In genomic region chr9:33167084-33167948, GRCh38 we compare ENCODE assay signal across 8 cellular contexts. TPM values are rescaled to one million over a fixed set of nuclear protein-coding genes. Genes with fewer than 3 reads are reported as not detected.
A peak's percentile ranks its signal among the peaks of the same experiment; 100 is the strongest.
DNase-seq lines count a peak whose midpoint lies in the region; ATAC-seq, FAIRE-seq and TF ChIP-seq lines count a peak whose summit lies in the region.

Gene B4GALT1 (minus strand): TSS chr9:33167336. CDS start chr9:33167169, 167 bp downstream.

- H3K27ac ChIP-seq in AG04450 (ENCODE audit: low read depth, low read length) (peak within 1 kb of the TSS; percentile 65), smooth muscle cell (ENCODE audit: low read depth) (peak within 1 kb of the TSS; percentile 87)

- peak within 1 kb of the TSS; percentile 80 for H3K4me3 Mint-ChIP-seq in WTC11

- H3K27me3 ChIP-seq in AG04450 (ENCODE audit: control insufficient read depth, insufficient read depth, low read length) (no peaks in the 10 kb centered on the region), bronchial epithelial cell (ENCODE audit: control insufficient read depth, insufficient read depth, low read length) (no peaks in the 10 kb centered on the region), smooth muscle cell (ENCODE audit: low read depth) (no peaks in the 10 kb centered on the region)

- peaks cover 18% of the 10 kb centered on the region for H3K4me1 Mint-ChIP-seq in WTC11

- no peak for FAIRE-seq in bronchial epithelial cell (lab: Jason Lieb, UNC)

- peaks cover 27% of the 10 kb centered on the region for H4K20me1 ChIP-seq in smooth muscle cell (ENCODE audit: low read depth)

- H3K9ac ChIP-seq in smooth muscle cell (ENCODE audit: low read depth): peak within 1 kb of the TSS; percentile 95

- ATAC-seq in GM18873 (IDR thresholded peaks at IDR 0.05; ENCODE audit: low FRiP score, unreplicated experiment) (peak; percentile 39), HG03135 (IDR thresholded peaks at IDR 0.05; ENCODE audit: unreplicated experiment) (peak; percentile 47), WTC11 (peak; percentile 79)

- peaks cover 31% of the 10 kb centered on the region for H3K4me1 ChIP-seq in smooth muscle cell (ENCODE audit: low read depth)

- peaks cover 45% of the 10 kb centered on the region for H3K79me2 ChIP-seq in smooth muscle cell (ENCODE audit: low read depth)

- no peaks in the 10 kb centered on the region for H3K9me3 Mint-ChIP-seq in WTC11

- H3K27me3 Mint-ChIP-seq in WTC11 (ENCODE audit: low read depth): peaks cover 33% of the 10 kb centered on the region

- H3K36me3 Mint-ChIP-seq in WTC11: no peaks in the 10 kb centered on the region

- H3K9me3 ChIP-seq in AG04450 (ENCODE audit: control insufficient read depth, insufficient read depth, low read length) (no peaks in the 10 kb centered on the region; the same call in 1 of the 2 replicates), smooth muscle cell (replicated peaks; ENCODE audit: low read depth) (no peaks in the 10 kb centered on the region)

- H3K36me3 ChIP-seq in bronchial epithelial cell (ENCODE audit: control insufficient read depth, insufficient read depth, low read length) (no peaks in the 10 kb centered on the region), smooth muscle cell (ENCODE audit: low read depth) (no peaks in the 10 kb centered on the region)

- POLR2A ChIA-PET in AG04450 (lab: Yijun Ruan, JAX): interaction anchor here (0.7 to 2.3 kb wide), 7 partner anchors 10 to 123 kb away, joined by 3 to 13 read pairs (median 4); partner anchors contain the start of gene NFX1
- POLR2A ChIA-PET in WTC11 (lab: Charles Lee): interaction anchor here (0.6 to 1.4 kb wide), 4 partner anchors 9 to 1971 kb away, joined by 3 to 11 read pairs (median 4); partner anchors contain the start of gene DNAJA1

- H3K27ac Mint-ChIP-seq in WTC11: no peak within 1 kb of the TSS

- CTCF ChIA-PET in AG04450 (lab: Charles Lee) (interaction anchor here (0.5 to 2.7 kb wide), 4 partner anchors 36 to 141 kb away, joined by 3 to 10 read pairs (median 3); no protein-coding TSS in a partner anchor), WTC11 (lab: Charles Lee) (interaction anchor here (0.7 to 1.1 kb wide), 2 partner anchors 30 to 59 kb away, joined by 5 to 7 read pairs; no protein-coding TSS in a partner anchor)

- peaks cover 1% of the 10 kb centered on the region for H3F3A ChIP-seq in smooth muscle cell (ENCODE audit: low read depth)

- TF ChIP-seq CTCF in AG04450 (IDR thresholded peaks at IDR 0.05; ENCODE audit: low read depth, low read length): no peak
- TF ChIP-seq CTCF in WTC11 (IDR thresholded peaks at IDR 0.05): no peak
- TF ChIP-seq CTCF in bronchial epithelial cell (IDR thresholded peaks at IDR 0.05; ENCODE audit: insufficient read depth, low read length, severe bottlenecking): no peak
- TF ChIP-seq CTCF in smooth muscle cell (IDR thresholded peaks at IDR 0.05; ENCODE audit: borderline replicate concordance, insufficient read depth, poor library complexity, severe bottlenecking): no peak

- 8% methylated on average over 38 of the region's 101 CpGs for WGBS in smooth muscle cell (ENCODE audit: low lambda C conversion rate)

- DNase-seq in AG04450 (ENCODE audit: low read depth, low spot score): peak; percentile 76
- DNase-seq in NCI-H226: peak; percentile 77
- DNase-seq in WTC11 (ENCODE audit: low spot score): peak; percentile 93
- peak; percentile 84 for DNase-seq in bronchial epithelial cell (ENCODE audit: low read depth)
- DNase-seq in iPS-NIHi7 (ENCODE audit: extremely low spot score): peak; percentile 96
- peak; percentile 95 for DNase-seq in smooth muscle cell (lab: John Stamatoyannopoulos, UW; ENCODE audit: unreplicated experiment)

- H3K4me3 ChIP-seq in AG04450 (ENCODE audit: low read depth, low read length) (peak within 1 kb of the TSS; percentile 89), bronchial epithelial cell (ENCODE audit: low read depth, low read length) (peak within 1 kb of the TSS; percentile 85), smooth muscle cell (peak within 1 kb of the TSS; percentile 97)

- peak within 1 kb of the TSS; percentile 97 for H3K4me2 ChIP-seq in smooth muscle cell

- peak within 1 kb of the TSS; percentile 94 for H2AFZ ChIP-seq in smooth muscle cell (ENCODE audit: low read depth)

TF ChIP-seq in WTC11, 78 proteins besides CTCF, POLR2A, EP300 and RAD21:
- TF ChIP-seq, protein P1, sequence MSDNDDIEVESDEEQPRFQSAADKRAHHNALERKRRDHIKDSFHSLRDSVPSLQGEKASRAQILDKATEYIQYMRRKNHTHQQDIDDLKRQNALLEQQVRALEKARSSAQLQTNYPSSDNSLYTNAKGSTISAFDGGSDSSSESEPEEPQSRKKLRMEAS (CRISPR knock-in tag; IDR thresholded peaks at IDR 0.05): peak; percentile 64
- TF ChIP-seq, protein P2, sequence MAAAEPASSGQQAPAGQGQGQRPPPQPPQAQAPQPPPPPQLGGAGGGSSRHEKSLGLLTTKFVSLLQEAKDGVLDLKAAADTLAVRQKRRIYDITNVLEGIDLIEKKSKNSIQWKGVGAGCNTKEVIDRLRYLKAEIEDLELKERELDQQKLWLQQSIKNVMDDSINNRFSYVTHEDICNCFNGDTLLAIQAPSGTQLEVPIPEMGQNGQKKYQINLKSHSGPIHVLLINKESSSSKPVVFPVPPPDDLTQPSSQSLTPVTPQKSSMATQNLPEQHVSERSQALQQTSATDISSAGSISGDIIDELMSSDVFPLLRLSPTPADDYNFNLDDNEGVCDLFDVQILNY (CRISPR knock-in tag; IDR thresholded peaks at IDR 0.05): peak; percentile 64; the same call in 1 of the 2 replicates
- no peak for TF ChIP-seq NFE2L1 (CRISPR knock-in tag; IDR thresholded peaks at IDR 0.05)
- peak; percentile 37; the same call in 1 of the 2 replicates for TF ChIP-seq FOXP4 (CRISPR knock-in tag; IDR thresholded peaks at IDR 0.05)
- TF ChIP-seq MYBL2 (CRISPR knock-in tag; IDR thresholded peaks at IDR 0.05): 0 out of 2 replicates have a peak, but pooled peaks have one; percentile 21
- TF ChIP-seq ZNF232 (CRISPR knock-in tag; IDR thresholded peaks at IDR 0.05): 0 out of 2 replicates have a peak, but pooled peaks have one; percentile 42
- 0 out of 2 replicates have a peak, but pooled peaks have one; percentile 48 for TF ChIP-seq FOXK1 (CRISPR knock-in tag; IDR thresholded peaks at IDR 0.05)
- no peak for TF ChIP-seq JUN (CRISPR knock-in tag; IDR thresholded peaks at IDR 0.05)
- TF ChIP-seq NR2C2 (CRISPR knock-in tag; IDR thresholded peaks at IDR 0.05): 0 out of 2 replicates have a peak, but pooled peaks have one; percentile 14
- TF ChIP-seq, protein P3, sequence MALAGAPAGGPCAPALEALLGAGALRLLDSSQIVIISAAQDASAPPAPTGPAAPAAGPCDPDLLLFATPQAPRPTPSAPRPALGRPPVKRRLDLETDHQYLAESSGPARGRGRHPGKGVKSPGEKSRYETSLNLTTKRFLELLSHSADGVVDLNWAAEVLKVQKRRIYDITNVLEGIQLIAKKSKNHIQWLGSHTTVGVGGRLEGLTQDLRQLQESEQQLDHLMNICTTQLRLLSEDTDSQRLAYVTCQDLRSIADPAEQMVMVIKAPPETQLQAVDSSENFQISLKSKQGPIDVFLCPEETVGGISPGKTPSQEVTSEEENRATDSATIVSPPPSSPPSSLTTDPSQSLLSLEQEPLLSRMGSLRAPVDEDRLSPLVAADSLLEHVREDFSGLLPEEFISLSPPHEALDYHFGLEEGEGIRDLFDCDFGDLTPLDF (CRISPR knock-in tag; IDR thresholded peaks at IDR 0.05): 0 out of 2 replicates have a peak, but pooled peaks have one; percentile 21
- no peak for TF ChIP-seq FOXP1 (CRISPR knock-in tag; IDR thresholded peaks at IDR 0.05; ENCODE audit: borderline replicate concordance)
- TF ChIP-seq, protein P4, sequence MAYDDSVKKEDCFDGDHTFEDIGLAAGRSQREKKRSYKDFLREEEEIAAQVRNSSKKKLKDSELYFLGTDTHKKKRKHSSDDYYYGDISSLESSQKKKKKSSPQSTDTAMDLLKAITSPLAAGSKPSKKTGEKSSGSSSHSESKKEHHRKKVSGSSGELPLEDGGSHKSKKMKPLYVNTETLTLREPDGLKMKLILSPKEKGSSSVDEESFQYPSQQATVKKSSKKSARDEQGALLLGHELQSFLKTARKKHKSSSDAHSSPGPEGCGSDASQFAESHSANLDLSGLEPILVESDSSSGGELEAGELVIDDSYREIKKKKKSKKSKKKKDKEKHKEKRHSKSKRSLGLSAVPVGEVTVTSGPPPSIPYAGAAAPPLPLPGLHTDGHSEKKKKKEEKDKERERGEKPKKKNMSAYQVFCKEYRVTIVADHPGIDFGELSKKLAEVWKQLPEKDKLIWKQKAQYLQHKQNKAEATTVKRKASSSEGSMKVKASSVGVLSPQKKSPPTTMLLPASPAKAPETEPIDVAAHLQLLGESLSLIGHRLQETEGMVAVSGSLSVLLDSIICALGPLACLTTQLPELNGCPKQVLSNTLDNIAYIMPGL (CRISPR knock-in tag; IDR thresholded peaks at IDR 0.05): peak; percentile 65; the same call in 1 of the 2 replicates
- TF ChIP-seq SP1 (CRISPR knock-in tag; conservative IDR thresholded peaks at IDR 0.05): peak; percentile 62; the same call in 1 of the 2 replicates
TF ChIP-seq in WTC11: peak in this region for 10.

RNA-seq across cellular contexts. Expression of gene B4GALT1, which starts in this region (rescaled TPM):
- polyA plus RNA-seq in AG04450 (2011; rRNA removed) (55.3 and 57.0 TPM in 2 replicates), smooth muscle cell (49.2 and 49.3 TPM in 2 replicates)
- polyA minus RNA-seq in AG04450 (2011; rRNA and poly(A)+ RNA removed): 64.4 and 70.9 TPM in 2 replicates
- total RNA-seq in WTC11 (2021) (19.1 to 20.2 TPM (median 19.8 TPM) in 3 replicates), bronchial epithelial cell (21.3 and 30.3 TPM in 2 replicates), smooth muscle cell (46.9 and 56.3 TPM in 2 replicates)

Comparison
In these comparisons a context has a peak if more than half of its experiments do, and no peak if none do; other contexts are left out.
1. Peak in every context shown above with its lines: DNase-seq, ATAC-seq, H3K4me3 ChIP-seq and H3K27ac ChIP-seq.